In genomic region chr2:71997843-71998242, GRCh38 we compare ENCODE assay signal across 21 cellular contexts.
"Had no signal": no experiment of that assay in that cellular context is flagged by ENCODE, and none has a peak within 500 bp of the region (broad histone marks: within the 10 kb centered on the region; RNA-seq: fewer than 3 reads in every experiment).

No MANE protein-coding gene starts in this region.

- DNase-seq: dermis blood vessel endothelial cell; dorsolateral prefrontal cortex; effector CD4-positive, alpha-beta T cell; effector memory CD4-positive, alpha-beta T cell; foreskin keratinocyte; heart left ventricle; hippocampal formation; left cardiac atrium; left lung; left ventricle myocardium superior; lower lobe of right lung; mesendoderm; midbrain; naive thymus-derived CD4-positive, alpha-beta T cell had no signal

- H3K4me1 ChIP-seq: esophagus muscularis mucosa, foreskin keratinocyte, gastroesophageal sphincter, heart left ventricle, left lung, lower lobe of right lung had no signal

- H3K27me3 ChIP-seq: left lung had no signal

- ATAC-seq: foreskin keratinocyte; gastroesophageal sphincter; heart left ventricle; left cardiac atrium; left lung; left ventricle myocardium superior; lower lobe of right lung; naive thymus-derived CD4-positive, alpha-beta T cell had no signal

- FAIRE-seq: endothelial cell of umbilical vein, frontal cortex, islet of Langerhans, keratinocyte had no signal

- H3K36me3 ChIP-seq: esophagus muscularis mucosa, gastroesophageal sphincter, heart left ventricle, left lung, lower lobe of right lung had no signal

- H3K9me3 ChIP-seq: esophagus muscularis mucosa, gastroesophageal sphincter, heart left ventricle, left lung, lower lobe of right lung had no signal

- H3K27ac ChIP-seq: coronary artery, dorsolateral prefrontal cortex, esophagus muscularis mucosa, foreskin keratinocyte, gastroesophageal sphincter, heart left ventricle, left lung, lower lobe of right lung had no signal

- H3K4me3 ChIP-seq: coronary artery, dorsolateral prefrontal cortex, esophagus muscularis mucosa, gastroesophageal sphincter, heart left ventricle, left lung, lower lobe of right lung had no signal
